ENCODE assay signal across 19 cellular contexts in genomic region chr20:49104365-49104648, GRCh38. TPM values are rescaled to one million over a fixed set of nuclear protein-coding genes. Genes with fewer than 3 reads are reported as not detected.
DNase-seq lines count a peak whose midpoint lies in the region; ATAC-seq, FAIRE-seq and TF ChIP-seq lines count a peak whose summit lies in the region.
"Had no signal": no experiment of that assay in that cellular context is flagged by ENCODE, and none has a peak within 500 bp of the region (broad histone marks: within the 10 kb centered on the region; RNA-seq: fewer than 3 reads in every experiment).

No MANE protein-coding gene starts in this region.

- H3K4me3 ChIP-seq in IMR-90 (ENCODE audit: insufficient read depth, low read depth, low read length) (no peak overlapping the region), mesendoderm (ENCODE audit: low read length) (no peak overlapping the region)
- H3K4me3 ChIP-seq: adrenal gland, heart left ventricle, spleen, suprapubic skin had no signal

- in situ Hi-C loops in IMR-90 (cut with MboI; ENCODE audit: low sequenced_read_pairs) = no loop called here

- H2BK120ac ChIP-seq in IMR-90 (ENCODE audit: low read depth, low read length) = no peak overlapping the region
- no peak overlapping the region for H2BK120ac ChIP-seq in mesendoderm (ENCODE audit: low read depth, low read length)

- no peak for TF ChIP-seq RAD21 in IMR-90 (IDR thresholded peaks at IDR 0.05; ENCODE audit: low read length)

- H3K9me1 ChIP-seq in IMR-90 (ENCODE audit: insufficient read depth, low read length) = no peaks in the 10 kb centered on the region

- H3K4ac ChIP-seq in IMR-90 (ENCODE audit: low read depth, low read length) (no peak overlapping the region), mesendoderm (ENCODE audit: low read depth, low read length) (no peak overlapping the region)

- TF ChIP-seq CTCF in IMR-90 (conservative IDR thresholded peaks at IDR 0.05; ENCODE audit: low read depth, low read length) (no peak), WTC11 (IDR thresholded peaks at IDR 0.05) (no peak)

- H3K79me1 ChIP-seq in IMR-90 (ENCODE audit: low read depth in 1 of 2, low read length in 2 of 2) (peaks cover 8 to 26% of the 10 kb centered on the region in 2 experiments; a peak in 3 of 4 replicates), mesendoderm (ENCODE audit: low read length) (peaks cover 3% of the 10 kb centered on the region)

- H2AK9ac ChIP-seq in IMR-90 (replicated peaks; ENCODE audit: low read depth, low read length, poor library complexity) = no peak overlapping the region

- H4K91ac ChIP-seq in IMR-90 (ENCODE audit: insufficient read depth, low read depth, low read length) = no peak overlapping the region

- TF ChIP-seq POLR2A in GM12891 (IDR thresholded peaks at IDR 0.05; ENCODE audit: low read depth, low read length) = no peak
- no peak for TF ChIP-seq POLR2A in IMR-90 (IDR thresholded peaks at IDR 0.05; ENCODE audit: low read depth, low read length)

- dilution Hi-C loops in IMR-90 (cut with HindIII; ENCODE audit: low sequenced_read_pairs, unreplicated experiment) = no loop called here

- ATAC-seq in IMR-90 (ENCODE audit: low read depth) = peak; percentile 12; the same call in 1 of the 2 replicates
- peak; percentile 51 for ATAC-seq in WTC11
- ATAC-seq in GM21723 (IDR thresholded peaks at IDR 0.05; ENCODE audit: unreplicated experiment) = no peak
- ATAC-seq in HG02763 (IDR thresholded peaks at IDR 0.05; ENCODE audit: unreplicated experiment) = no peak
- ATAC-seq in GM21367 (IDR thresholded peaks at IDR 0.05; ENCODE audit: unreplicated experiment) = no peak
- ATAC-seq: heart left ventricle had no signal

- H3K18ac ChIP-seq in IMR-90 (ENCODE audit: low read depth, low read length) (no peak overlapping the region), mesendoderm (ENCODE audit: low read length) (no peak overlapping the region)

- no peaks in the 10 kb centered on the region for H3K27me3 ChIP-seq in IMR-90 (ENCODE audit: control insufficient read depth, insufficient read depth, low read length)
- no peaks in the 10 kb centered on the region for H3K27me3 ChIP-seq in mesendoderm (ENCODE audit: insufficient read depth, low read length, poor library complexity)
- H3K27me3 ChIP-seq: adrenal gland, heart left ventricle, spleen, suprapubic skin had no signal

- H3K79me2 ChIP-seq in mesendoderm (ENCODE audit: control insufficient read depth, insufficient read depth, low read length) = no peaks in the 10 kb centered on the region

- no peak overlapping the region for H3K14ac ChIP-seq in IMR-90 (replicated peaks; ENCODE audit: low read depth, low read length)

- BruUV-seq in IMR-90 (replicated peaks; lab: Mats Ljungman, UMichigan) = no TSS peak

- H3K27ac ChIP-seq in IMR-90 (ENCODE audit: insufficient read depth, low read length) = no peak overlapping the region
- H3K27ac ChIP-seq in mesendoderm (ENCODE audit: low read depth, low read length) = no peak overlapping the region
- H3K27ac ChIP-seq: adrenal gland, heart left ventricle, spleen, suprapubic skin had no signal

- no peak overlapping the region for H2BK15ac ChIP-seq in IMR-90 (ENCODE audit: low read depth, low read length)
- no peak overlapping the region for H2BK15ac ChIP-seq in mesendoderm (replicated peaks; ENCODE audit: low read depth)

- FAIRE-seq in GM12891 (lab: Jason Lieb, UNC) = no peak
- FAIRE-seq: islet of Langerhans had no signal

- 0 out of 2 replicates have a peak, but pooled peaks cover 5% of the 10 kb centered on the region for H3K9me3 Mint-ChIP-seq in WTC11
- H3K9me3 Mint-ChIP-seq: activated T-helper 1 cell treated with anti-CD3 and anti-CD28 coated beads, Interleukin-12 subunit alpha, Interleukin-12 subunit beta, Interleukin-2, Interleukin-4 antibody, amounts not matched to agents 30 ng/mL and 10 ng/mL and 1 ng/mL, durations not matched to agents 14 hours and 24 hours and 36 hours; nephron had no signal

- H2AK5ac ChIP-seq in IMR-90 (ENCODE audit: low read depth, low read length) = no peak overlapping the region
- H2AK5ac ChIP-seq in mesendoderm (ENCODE audit: low read length) = no peak overlapping the region

- H3K4me1 ChIP-seq in IMR-90 (ENCODE audit: control insufficient read depth, insufficient read depth, low read length) (no peaks in the 10 kb centered on the region), mesendoderm (ENCODE audit: control insufficient read depth, low read depth, low read length) (no peaks in the 10 kb centered on the region)
- H3K4me1 ChIP-seq: Caco-2, suprapubic skin had no signal

- H3K36me3 ChIP-seq in IMR-90 (ENCODE audit: control insufficient read depth, insufficient read depth, low read length) (peaks cover 26% of the 10 kb centered on the region), mesendoderm (ENCODE audit: control insufficient read depth, insufficient read depth, low read length) (peaks cover 13% of the 10 kb centered on the region)

- H3K23ac ChIP-seq in IMR-90 (ENCODE audit: low read depth, low read length) (no peak overlapping the region), mesendoderm (ENCODE audit: low read length) (no peak overlapping the region)

- H4K5ac ChIP-seq in IMR-90 (ENCODE audit: low read depth, low read length) (no peak overlapping the region), mesendoderm (ENCODE audit: low read length) (no peak overlapping the region)

- 80% methylated on average over 1 of the region's 3 CpGs; no CpG with 5 or more reads in 1 of the 2 experiments for WGBS in IMR-90 (ENCODE audit: extremely low coverage in 2 of 2, insufficient read length in 1 of 2), 2 experiments
- WGBS in mesendoderm (ENCODE audit: extremely low coverage, insufficient coverage, low lambda C conversion rate) = no CpG with 5 or more reads among the region's 3 CpGs

- H3K36me3 Mint-ChIP-seq in WTC11 = peaks cover 43% of the 10 kb centered on the region

- intact Hi-C loops in IMR-90 (cut with micrococcal nuclease) = no loop called here

- no peak overlapping the region for H3K4me3 Mint-ChIP-seq in WTC11
- H3K4me3 Mint-ChIP-seq: activated T-helper 1 cell treated with anti-CD3 and anti-CD28 coated beads, Interleukin-12 subunit alpha, Interleukin-12 subunit beta, Interleukin-2, Interleukin-4 antibody, amounts not matched to agents 30 ng/mL and 10 ng/mL and 1 ng/mL, durations not matched to agents 14 hours and 24 hours and 36 hours; nephron had no signal

- POLR2A ChIA-PET in IMR-90 (lab: Charles Lee; ENCODE audit: unreplicated experiment) = no interaction called here
- POLR2A ChIA-PET in WTC11 (lab: Charles Lee) = interaction anchor here (1.2 kb wide), 1 partner anchor 13 kb away, joined by 3 read pairs; no protein-coding TSS in a partner anchor

- H3K9ac ChIP-seq in IMR-90 (ENCODE audit: low read depth, low read length) (no peak overlapping the region), mesendoderm (ENCODE audit: low read length) (no peak overlapping the region)

- no peak overlapping the region for H2BK5ac ChIP-seq in IMR-90 (ENCODE audit: low read depth, low read length, poor library complexity, severe bottlenecking)
- H2BK5ac ChIP-seq in mesendoderm (ENCODE audit: low read length) = no peak overlapping the region

- H4K20me1 ChIP-seq in IMR-90 (ENCODE audit: insufficient read depth, low read length) = no peaks in the 10 kb centered on the region

- no peak overlapping the region for H3K56ac ChIP-seq in IMR-90 (ENCODE audit: extremely low read depth, insufficient read depth, low read length)
- H3K56ac ChIP-seq in mesendoderm (ENCODE audit: low read length) = no peak overlapping the region

- peaks cover 8% of the 10 kb centered on the region for H3K4me1 Mint-ChIP-seq in WTC11

- CTCF ChIA-PET in IMR-90 (lab: Yijun Ruan, JAX) (no interaction called here), WTC11 (lab: Charles Lee) (no interaction called here)

- no peak overlapping the region for H2AFZ ChIP-seq in IMR-90 (replicated peaks; ENCODE audit: low read length, poor library complexity)

- H3K9me3 ChIP-seq in IMR-90 (ENCODE audit: control insufficient read depth, insufficient read depth, low read length) = no peaks in the 10 kb centered on the region
- H3K9me3 ChIP-seq: adrenal gland, Caco-2, heart left ventricle, spleen, suprapubic skin had no signal

- H3K4me2 ChIP-seq in IMR-90 (ENCODE audit: low read depth, low read length) (no peak overlapping the region), mesendoderm (ENCODE audit: low read length) (no peak overlapping the region)

- peak overlapping the region; percentile 44 for H3K27ac Mint-ChIP-seq in WTC11
- H3K27ac Mint-ChIP-seq: activated T-helper 1 cell treated with anti-CD3 and anti-CD28 coated beads, Interleukin-12 subunit alpha, Interleukin-12 subunit beta, Interleukin-2, Interleukin-4 antibody, amounts not matched to agents 30 ng/mL and 10 ng/mL and 1 ng/mL, durations not matched to agents 14 hours and 24 hours and 36 hours had no signal

- H3K27me3 Mint-ChIP-seq in WTC11 (ENCODE audit: low read depth) = no peaks in the 10 kb centered on the region

- DNase-seq in GM12891 (ENCODE audit: insufficient read length, low spot score) (no peak), IMR-90 (no peak), WTC11 (ENCODE audit: low spot score) (peak; percentile 30), mesendoderm (peak; percentile 23)
- DNase-seq: adrenal gland, caudate nucleus, heart left ventricle, NCI-H1436, Right ventricle myocardium superior, spleen, T-helper 1 cell had no signal

- no peak overlapping the region for H2BK20ac ChIP-seq in IMR-90 (ENCODE audit: low read depth, low read length)

- H4K8ac ChIP-seq in IMR-90 (ENCODE audit: low read depth in 2 of 2, low read length in 2 of 2) = no peak overlapping the region
- no peak overlapping the region for H4K8ac ChIP-seq in mesendoderm (ENCODE audit: low read depth, low read length)

TF ChIP-seq in GM12891, 5 proteins besides CTCF, POLR2A, EP300 and RAD21:
- TF ChIP-seq POLR2AphosphoS5 (IDR thresholded peaks at IDR 0.05; ENCODE audit: low read depth, low read length) = 0 out of 2 replicates have a peak, but pooled peaks have one; percentile 12
- TF ChIP-seq TAF1 (IDR thresholded peaks at IDR 0.05; ENCODE audit: low read depth, low read length) = no peak
- TF ChIP-seq SPI1 (IDR thresholded peaks at IDR 0.05; ENCODE audit: low read depth, low read length) = no peak
TF ChIP-seq in GM12891: peak in this region for 1.

TF ChIP-seq in IMR-90, 13 proteins besides CTCF, POLR2A, EP300 and RAD21 (continues in another document):
- TF ChIP-seq SMC3 (IDR thresholded peaks at IDR 0.05; ENCODE audit: low read depth, low read length) (no peak), NFE2L2 (IDR thresholded peaks at IDR 0.05; ENCODE audit: low read depth, low read length) (no peak), RCOR1 (IDR thresholded peaks at IDR 0.05; ENCODE audit: insufficient replicate concordance, low read length) (no peak)

TF ChIP-seq in WTC11, 78 proteins besides CTCF, POLR2A, EP300 and RAD21 (continues in another document):
- TF ChIP-seq NFE2L1 (CRISPR knock-in tag; IDR thresholded peaks at IDR 0.05) = no peak

RNA-seq across cellular contexts. Expression of gene CSE1L, which starts 58.2 kb away (rescaled TPM):
- polyA plus RNA-seq in GM12891 (2012; ENCODE audit: low read depth, missing spikeins) = 37.0 TPM
- total RNA-seq in IMR-90 (2012; rRNA removed) (81.7 and 114 TPM in 2 replicates), WTC11 (2021) (192 to 211 TPM (median 204 TPM) in 3 replicates)
- polyA plus RNA-seq in IMR-90 (2012; rRNA removed) = 26.4 and 34.3 TPM in 2 replicates
- polyA plus RNA-seq in IMR-90 (2012; cell fraction: cytosol; rRNA removed) = 4.5 and 7.7 TPM in 2 replicates
- 1.9 and 14.6 TPM in 2 replicates for polyA plus RNA-seq in IMR-90 (2012; cell fraction: nucleus; rRNA removed; ENCODE audit: low replicate concordance)
- 255 TPM for polyA plus RNA-seq in mesendoderm (2013, experiment 1 of 2)
- 249 TPM for polyA plus RNA-seq in mesendoderm (2013, experiment 2 of 2)

Comparison
In these comparisons a context has a peak if more than half of its experiments do, and no peak if none do; other contexts are left out.
1. DNase-seq: peak in WTC11 (single experiment) and mesendoderm (single experiment); none in GM12891 (single experiment) and IMR-90 (single experiment).
2. ATAC-seq: peak in IMR-90 (single experiment) and WTC11 (single experiment); none in GM21723 (single experiment), HG02763 (single experiment) and GM21367 (single experiment).